In genomic region chr19:51337861-51338562, GRCh38 we compare ENCODE assay signal across 12 cellular contexts. TPM values are rescaled to one million over a fixed set of nuclear protein-coding genes. Genes with fewer than 3 reads are reported as not detected.
DNase-seq lines count a peak whose midpoint lies in the region; ATAC-seq and TF ChIP-seq lines count a peak whose summit lies in the region.
"Had no signal": no experiment of that assay in that cellular context is flagged by ENCODE, and none has a peak within 500 bp of the region (broad histone marks: within the 10 kb centered on the region; RNA-seq: fewer than 3 reads in every experiment).

No MANE protein-coding gene starts in this region.

- ATAC-seq in activated naive CD8-positive, alpha-beta T cell treated with anti-CD3 and anti-CD28 coated beads, Interleukin-2, amount 50 U/mL, for 24 hours, result no peak
- ATAC-seq in HG03342 (IDR thresholded peaks at IDR 0.05; ENCODE audit: unreplicated experiment) (no peak), sciatic nerve (no peak)

- H2AFZ ChIP-seq in neural cell (ENCODE audit: low read depth, low read length), result no peak overlapping the region

- no peaks in the 10 kb centered on the region for H3F3A ChIP-seq in neural cell (ENCODE audit: insufficient read depth, low read length, poor library complexity, severe bottlenecking)

- POLR2A ChIA-PET in CD8-positive, alpha-beta memory T cell (lab: Charles Lee), result no interaction called here

- no peak for TF ChIP-seq CTCF in neural cell (IDR thresholded peaks at IDR 0.05; ENCODE audit: poor library complexity, severe bottlenecking)

- H4K20me1 ChIP-seq in neural cell (ENCODE audit: insufficient read depth), result no peaks in the 10 kb centered on the region

- H3K4me3 ChIP-seq in CD8-positive, alpha-beta memory T cell (ENCODE audit: low read length), result no peak overlapping the region
- H3K4me3 ChIP-seq in HUES6 (ENCODE audit: low read depth, low read length), result peak overlapping the region; percentile 81
- peak overlapping the region; percentile 72 for H3K4me3 ChIP-seq in neural cell (ENCODE audit: low read length)

- no peak for TF ChIP-seq EP300 in neural cell (conservative IDR thresholded peaks at IDR 0.05; ENCODE audit: poor library complexity, severe bottlenecking)

- peaks cover 15% of the 10 kb centered on the region for H3K4me1 ChIP-seq in CD8-positive, alpha-beta memory T cell (ENCODE audit: insufficient read depth, low read length)
- peaks cover 32% of the 10 kb centered on the region for H3K4me1 ChIP-seq in HUES6 (ENCODE audit: control insufficient read depth, insufficient read depth, low read length)
- H3K4me1 ChIP-seq: breast epithelium, prostate gland had no signal

- H3K27me3 Mint-ChIP-seq in CD8-positive, alpha-beta memory T cell, result peaks cover 0 to 4% of the 10 kb centered on the region in 2 donors
- H3K27me3 Mint-ChIP-seq in activated naive CD8-positive, alpha-beta T cell treated with anti-CD3 and anti-CD28 coated beads, Interleukin-2, amount 50 U/mL, for 24 hours, result peaks cover 5% of the 10 kb centered on the region

- TF ChIP-seq RAD21 in neural cell (conservative IDR thresholded peaks at IDR 0.05), result no peak

- no peaks in the 10 kb centered on the region for H3K36me3 Mint-ChIP-seq in CD8-positive, alpha-beta memory T cell
- peaks cover 1% of the 10 kb centered on the region for H3K36me3 Mint-ChIP-seq in activated naive CD8-positive, alpha-beta T cell treated with anti-CD3 and anti-CD28 coated beads, Interleukin-2, amount 50 U/mL, for 24 hours (ENCODE audit: low read depth)

- no peaks in the 10 kb centered on the region for H3K36me3 ChIP-seq in CD8-positive, alpha-beta memory T cell (ENCODE audit: insufficient read depth, low read length)
- H3K36me3 ChIP-seq in HUES6 (ENCODE audit: control insufficient read depth, insufficient read depth, low read length) (peaks cover 2% of the 10 kb centered on the region; the same call in 1 of the 2 replicates), neural cell (ENCODE audit: insufficient read depth, low read length) (no peaks in the 10 kb centered on the region)
- H3K36me3 ChIP-seq: breast epithelium, prostate gland had no signal

- H3K4me2 ChIP-seq in neural cell (ENCODE audit: low read length), result no peak overlapping the region

- intact Hi-C loops in sciatic nerve (cut with DNase I), result no loop called here

- no peaks in the 10 kb centered on the region for H3K27me3 ChIP-seq in CD8-positive, alpha-beta memory T cell (ENCODE audit: insufficient read depth, low read length, poor library complexity, severe bottlenecking)
- peaks cover 19% of the 10 kb centered on the region for H3K27me3 ChIP-seq in HUES6 (ENCODE audit: control insufficient read depth, insufficient read depth, low read length)
- peaks cover 5% of the 10 kb centered on the region for H3K27me3 ChIP-seq in neural cell (ENCODE audit: insufficient read depth, low read depth, low read length)
- H3K27me3 ChIP-seq: breast epithelium had no signal

- H3K9me3 ChIP-seq in CD8-positive, alpha-beta memory T cell (ENCODE audit: low read length), result no peaks in the 10 kb centered on the region
- H3K9me3 ChIP-seq in HUES6 (ENCODE audit: control insufficient read depth, insufficient read depth, low read depth, low read length), result no peaks in the 10 kb centered on the region
- H3K9me3 ChIP-seq in neural cell (ENCODE audit: low read length), result no peaks in the 10 kb centered on the region
- H3K9me3 ChIP-seq: breast epithelium, prostate gland had no signal

- H3K4me3 Mint-ChIP-seq in CD8-positive, alpha-beta memory T cell, result peak overlapping the region; percentile 84 to 92 (median 88)
- peak overlapping the region; percentile 87 for H3K4me3 Mint-ChIP-seq in activated naive CD8-positive, alpha-beta T cell treated with anti-CD3 and anti-CD28 coated beads, Interleukin-2, amount 50 U/mL, for 24 hours

- H3K9me3 Mint-ChIP-seq in CD8-positive, alpha-beta memory T cell, result no peaks in the 10 kb centered on the region
- no peaks in the 10 kb centered on the region for H3K9me3 Mint-ChIP-seq in activated naive CD8-positive, alpha-beta T cell treated with anti-CD3 and anti-CD28 coated beads, Interleukin-2, amount 50 U/mL, for 24 hours

- H3K27ac Mint-ChIP-seq in CD8-positive, alpha-beta memory T cell, result peak overlapping the region in 3 of 8 donors; percentile 27 to 77 (median 47)
- peak overlapping the region; percentile 75 for H3K27ac Mint-ChIP-seq in activated naive CD8-positive, alpha-beta T cell treated with anti-CD3 and anti-CD28 coated beads, Interleukin-2, amount 50 U/mL, for 24 hours

- no peaks in the 10 kb centered on the region for H3K79me2 ChIP-seq in neural cell (replicated peaks; ENCODE audit: insufficient read depth, low read length)

- H3K9ac ChIP-seq in HUES6 (ENCODE audit: low read length) (no peak overlapping the region), neural cell (ENCODE audit: low read length) (no peak overlapping the region)

- CTCF ChIA-PET in CD8-positive, alpha-beta memory T cell (lab: Charles Lee), result interaction anchor here (0.6 to 1.0 kb wide), 11 partner anchors 10 to 319 kb away, joined by 3 to 7 read pairs (median 3); no protein-coding TSS in a partner anchor

- no peaks in the 10 kb centered on the region for H3K9me2 ChIP-seq in neural cell (ENCODE audit: insufficient read depth, low read length)

- peak overlapping the region; percentile 51 for H3K27ac ChIP-seq in CD8-positive, alpha-beta memory T cell (ENCODE audit: low read depth, low read length)
- H3K27ac ChIP-seq in HUES6 (ENCODE audit: low read depth, low read length) (no peak overlapping the region), neural cell (ENCODE audit: low read length) (no peak overlapping the region)

- peaks cover 14 to 24% (median 24%) of the 10 kb centered on the region in 3 donors for H3K4me1 Mint-ChIP-seq in CD8-positive, alpha-beta memory T cell
- peaks cover 22% of the 10 kb centered on the region for H3K4me1 Mint-ChIP-seq in activated naive CD8-positive, alpha-beta T cell treated with anti-CD3 and anti-CD28 coated beads, Interleukin-2, amount 50 U/mL, for 24 hours

- peak in 1 of 5 donors; percentile 41 for DNase-seq in CD8-positive, alpha-beta memory T cell
- DNase-seq in activated naive CD8-positive, alpha-beta T cell treated with anti-CD3 and anti-CD28 coated beads, Interleukin-2, amount 50 U/mL, for 24 hours, result no peak
- DNase-seq in NCI-H146 (lab: John Stamatoyannopoulos, UW) (no peak), sciatic nerve (ENCODE audit: low spot score) (no peak)
- DNase-seq: NCI-H345 had no signal

TF ChIP-seq in neural cell, 6 proteins besides CTCF, POLR2A, EP300 and RAD21:
- TF ChIP-seq POLR2AphosphoS5 (IDR thresholded peaks at IDR 0.05) (no peak), EZH2 (IDR thresholded peaks at IDR 0.05; ENCODE audit: borderline replicate concordance, insufficient read depth, low read length, poor library complexity, severe bottlenecking) (no peak), MXI1 (conservative IDR thresholded peaks at IDR 0.05; ENCODE audit: poor library complexity, severe bottlenecking) (no peak), TAF1 (IDR thresholded peaks at IDR 0.05; ENCODE audit: low read depth) (no peak), SMC3 (conservative IDR thresholded peaks at IDR 0.05; ENCODE audit: poor library complexity) (no peak)
- TF ChIP-seq, protein P1, sequence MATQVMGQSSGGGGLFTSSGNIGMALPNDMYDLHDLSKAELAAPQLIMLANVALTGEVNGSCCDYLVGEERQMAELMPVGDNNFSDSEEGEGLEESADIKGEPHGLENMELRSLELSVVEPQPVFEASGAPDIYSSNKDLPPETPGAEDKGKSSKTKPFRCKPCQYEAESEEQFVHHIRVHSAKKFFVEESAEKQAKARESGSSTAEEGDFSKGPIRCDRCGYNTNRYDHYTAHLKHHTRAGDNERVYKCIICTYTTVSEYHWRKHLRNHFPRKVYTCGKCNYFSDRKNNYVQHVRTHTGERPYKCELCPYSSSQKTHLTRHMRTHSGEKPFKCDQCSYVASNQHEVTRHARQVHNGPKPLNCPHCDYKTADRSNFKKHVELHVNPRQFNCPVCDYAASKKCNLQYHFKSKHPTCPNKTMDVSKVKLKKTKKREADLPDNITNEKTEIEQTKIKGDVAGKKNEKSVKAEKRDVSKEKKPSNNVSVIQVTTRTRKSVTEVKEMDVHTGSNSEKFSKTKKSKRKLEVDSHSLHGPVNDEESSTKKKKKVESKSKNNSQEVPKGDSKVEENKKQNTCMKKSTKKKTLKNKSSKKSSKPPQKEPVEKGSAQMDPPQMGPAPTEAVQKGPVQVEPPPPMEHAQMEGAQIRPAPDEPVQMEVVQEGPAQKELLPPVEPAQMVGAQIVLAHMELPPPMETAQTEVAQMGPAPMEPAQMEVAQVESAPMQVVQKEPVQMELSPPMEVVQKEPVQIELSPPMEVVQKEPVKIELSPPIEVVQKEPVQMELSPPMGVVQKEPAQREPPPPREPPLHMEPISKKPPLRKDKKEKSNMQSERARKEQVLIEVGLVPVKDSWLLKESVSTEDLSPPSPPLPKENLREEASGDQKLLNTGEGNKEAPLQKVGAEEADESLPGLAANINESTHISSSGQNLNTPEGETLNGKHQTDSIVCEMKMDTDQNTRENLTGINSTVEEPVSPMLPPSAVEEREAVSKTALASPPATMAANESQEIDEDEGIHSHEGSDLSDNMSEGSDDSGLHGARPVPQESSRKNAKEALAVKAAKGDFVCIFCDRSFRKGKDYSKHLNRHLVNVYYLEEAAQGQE (IDR thresholded peaks at IDR 0.05; ENCODE audit: borderline replicate concordance), result no peak

RNA-seq across cellular contexts. Expression of gene VSIG10L, which starts 3.9 kb away (rescaled TPM):
- total RNA-seq in CD8-positive, alpha-beta memory T cell, result 1 to 10 TPM; 3.3 to 3.6 TPM
- polyA plus RNA-seq in CD8-positive, alpha-beta memory T cell, result 0.29 TPM
- polyA plus RNA-seq in neural cell, result 1.5 and 2.3 TPM in 2 replicates
- polyA minus RNA-seq in neural cell, result 1.4 and 2.4 TPM in 2 replicates
- total RNA-seq in sciatic nerve, result 1.8 TPM

RNA-seq across cellular contexts. Expression of gene IGLON5, which starts 26.6 kb away (rescaled TPM):
- total RNA-seq in CD8-positive, alpha-beta memory T cell, result under 1 TPM; 0.09 TPM
- polyA plus RNA-seq in CD8-positive, alpha-beta memory T cell, result not detected
- polyA plus RNA-seq in neural cell, result 13.5 and 18.3 TPM in 2 replicates
- 8.0 and 12.4 TPM in 2 replicates for polyA minus RNA-seq in neural cell
- total RNA-seq in sciatic nerve, result not detected
- total RNA-seq: Daoy, fibroblast of lung had no signal
- polyA plus RNA-seq: fibroblast of lung had no signal

RNA-seq across cellular contexts. Expression of gene ETFB, which starts 28.2 kb away (rescaled TPM):
- total RNA-seq in CD8-positive, alpha-beta memory T cell, result 100 to 1,000 TPM; 122 to 124 TPM
- polyA plus RNA-seq in CD8-positive, alpha-beta memory T cell, result 80.0 TPM
- polyA plus RNA-seq in neural cell, result 361 and 383 TPM in 2 replicates
- 179 and 180 TPM in 2 replicates for polyA minus RNA-seq in neural cell
- 65.0 TPM for total RNA-seq in sciatic nerve

RNA-seq across cellular contexts. Expression of gene CLDND2, which starts 30.8 kb away (rescaled TPM):
- 10 to 100 TPM; 24.9 to 25.0 TPM for total RNA-seq in CD8-positive, alpha-beta memory T cell
- polyA plus RNA-seq in CD8-positive, alpha-beta memory T cell, result 1.5 TPM
- polyA plus RNA-seq in neural cell, result not detected in 2 replicates
- not detected in 2 replicates for polyA minus RNA-seq in neural cell
- total RNA-seq in sciatic nerve, result 2.4 TPM
- total RNA-seq: breast epithelium, Daoy, fibroblast of lung had no signal
- polyA plus RNA-seq: fibroblast of lung had no signal

RNA-seq across cellular contexts. Expression of gene NKG7, which starts 34.4 kb away (rescaled TPM):
- 100 to 1,000 TPM; 866 to 901 TPM for total RNA-seq in CD8-positive, alpha-beta memory T cell
- polyA plus RNA-seq in CD8-positive, alpha-beta memory T cell, result 2,087 TPM
- polyA plus RNA-seq in neural cell, result not detected in 2 replicates
- polyA minus RNA-seq in neural cell, result not detected in 2 replicates
- 8.9 TPM for total RNA-seq in sciatic nerve
- total RNA-seq: Daoy, fibroblast of lung had no signal
- polyA plus RNA-seq: fibroblast of lung had no signal
